15 cellular contexts compared by ENCODE assay signal in genomic region chr22:19995611-19996339, GRCh38. TPM values are rescaled to one million over a fixed set of nuclear protein-coding genes. Genes with fewer than 3 reads are reported as not detected.
DNase-seq lines count a peak whose midpoint lies in the region; ATAC-seq, FAIRE-seq and TF ChIP-seq lines count a peak whose summit lies in the region.
"Had no signal": no experiment of that assay in that cellular context is flagged by ENCODE, and none has a peak within 500 bp of the region (broad histone marks: within the 10 kb centered on the region; RNA-seq: fewer than 3 reads in every experiment).

No MANE protein-coding gene starts in this region.

- H4K20me1 ChIP-seq in mammary epithelial cell (ENCODE audit: insufficient read depth, low read length): no peaks in the 10 kb centered on the region

- H3K27me3 ChIP-seq in breast epithelium: no peaks in the 10 kb centered on the region
- H3K27me3 ChIP-seq in mammary epithelial cell (ENCODE audit: insufficient read depth, low read length): no peaks in the 10 kb centered on the region
- H3K27me3 ChIP-seq in small intestine (ENCODE audit: control insufficient read depth in 2 of 2, insufficient read depth in 2 of 2, low read length in 2 of 2): no peaks in the 10 kb centered on the region
- H3K27me3 ChIP-seq: colonic mucosa had no signal

- WGBS in mammary epithelial cell (ENCODE audit: low coverage, missing lambda C conversion rate): 46% methylated on average over 12 of the region's 18 CpGs
- 67 to 71% (median 69%) methylated on average over 18 of the region's 18 CpGs for WGBS in small intestine, 3 donors

- TF ChIP-seq CTCF in breast epithelium (IDR thresholded peaks at IDR 0.05): no peak
- no peak for TF ChIP-seq CTCF in mammary epithelial cell (conservative IDR thresholded peaks at IDR 0.05 in 1 of 2, IDR thresholded peaks at IDR 0.05 in 1 of 2; ENCODE audit: extremely low read depth in 1 of 2, insufficient read depth in 1 of 2, low read depth in 1 of 2, low read length in 2 of 2)
- no peak for TF ChIP-seq CTCF in fibroblast of villous mesenchyme (IDR thresholded peaks at IDR 0.05; ENCODE audit: insufficient read depth, low read depth, low read length)
- TF ChIP-seq CTCF in osteocyte (IDR thresholded peaks at IDR 0.05): no peak

- no peaks in the 10 kb centered on the region for H3K36me3 ChIP-seq in breast epithelium
- H3K36me3 ChIP-seq in mammary epithelial cell (ENCODE audit: insufficient read depth, low read length): no peaks in the 10 kb centered on the region
- H3K36me3 ChIP-seq in small intestine (ENCODE audit: control insufficient read depth in 2 of 2, insufficient read depth in 2 of 2, low read length in 2 of 2): no peaks in the 10 kb centered on the region
- H3K36me3 ChIP-seq: colonic mucosa had no signal

- H3K4me3 ChIP-seq in breast epithelium (peak overlapping the region in 1 of 3 donors; percentile 28), mammary epithelial cell (replicated peaks in 1 of 3; ENCODE audit: insufficient read depth in 1 of 3, low read depth in 2 of 3, low read length in 3 of 3) (no peak overlapping the region), fibroblast of villous mesenchyme (ENCODE audit: low read depth, low read length) (no peak overlapping the region), small intestine (ENCODE audit: low read depth in 1 of 2, low read length in 2 of 2) (no peak overlapping the region)
- H3K4me3 ChIP-seq: colonic mucosa had no signal

- intact Hi-C loops in breast epithelium (cut with DNase I; ENCODE audit: low total_unique reads): no loop called here
- intact Hi-C loops in mammary epithelial cell (cut with micrococcal nuclease): no loop called here

- DNase-seq in breast epithelium (ENCODE audit: low spot score in 2 of 2) (peak in 1 of 2 donors; percentile 59), mammary epithelial cell (no peak), fibroblast of villous mesenchyme (ENCODE audit: low read depth) (peak; percentile 34), osteocyte (ENCODE audit: extremely low spot score, unreplicated experiment) (no peak), SKM-1 (lab: John Stamatoyannopoulos, UW; ENCODE audit: unreplicated experiment) (no peak), small intestine (no peak)
- no peak for DNase-seq in activated CD4-positive, alpha-beta T cell treated with anti-CD3 and anti-CD28 coated beads, Interleukin-2, amount 50 U/mL, for 48 hours
- DNase-seq: activated T-cell treated with anti-CD3 and anti-CD28 coated beads, Interleukin-2, amount 50 U/mL, for 1 hour; colonic mucosa; HCEC 1CT; NCI-H2081 treated with DMSO at 0.1 percent for 48 hours; stimulated activated CD4-positive, alpha-beta T cell treated with anti-CD3 and anti-CD28 coated beads, Interleukin-1b, Interleukin-23, amount 100 ng/mL, for 48 hours; T-helper 17 cell had no signal

- dilution Hi-C loops in mammary epithelial cell (cut with HindIII; ENCODE audit: low sequenced_read_pairs): no loop called here

- no peak for FAIRE-seq in small intestine (lab: Jason Lieb, UNC)

- H3K9me3 ChIP-seq in breast epithelium (no peaks in the 10 kb centered on the region), mammary epithelial cell (replicated peaks; ENCODE audit: insufficient read depth, low read length) (no peaks in the 10 kb centered on the region), small intestine (ENCODE audit: control insufficient read depth, low read depth) (no peaks in the 10 kb centered on the region)
- H3K9me3 ChIP-seq: colonic mucosa had no signal

- no peak overlapping the region for H3K4me2 ChIP-seq in mammary epithelial cell (ENCODE audit: insufficient read depth, low read depth, low read length)

- H3K4me1 ChIP-seq in breast epithelium (peaks cover 0 to 5% of the 10 kb centered on the region in 2 donors), mammary epithelial cell (ENCODE audit: insufficient read depth, low read length) (no peaks in the 10 kb centered on the region), small intestine (ENCODE audit: control insufficient read depth in 2 of 2, insufficient read depth in 1 of 2, low read depth in 1 of 2, low read length in 1 of 2) (no peaks in the 10 kb centered on the region)
- H3K4me1 ChIP-seq: colonic mucosa had no signal

- H3K27me3 Mint-ChIP-seq in osteocyte (ENCODE audit: unreplicated experiment): no peaks in the 10 kb centered on the region
- H3K27me3 Mint-ChIP-seq: T-helper 17 cell had no signal

- peak overlapping the region; percentile 7 for H3K27ac Mint-ChIP-seq in osteocyte (ENCODE audit: unreplicated experiment)
- H3K27ac Mint-ChIP-seq: T-helper 17 cell had no signal

- H3K4me3 Mint-ChIP-seq in osteocyte (ENCODE audit: unreplicated experiment): no peak overlapping the region
- H3K4me3 Mint-ChIP-seq: T-helper 17 cell had no signal

- no peaks in the 10 kb centered on the region for H3K36me3 Mint-ChIP-seq in osteocyte (ENCODE audit: unreplicated experiment)

- H2AFZ ChIP-seq in mammary epithelial cell (ENCODE audit: low read depth, low read length): no peak overlapping the region

- TF ChIP-seq POLR2A in breast epithelium (IDR thresholded peaks at IDR 0.05): no peak

- peaks cover 55% of the 10 kb centered on the region for H3K4me1 Mint-ChIP-seq in osteocyte (ENCODE audit: unreplicated experiment)

- H3K9ac ChIP-seq in mammary epithelial cell (ENCODE audit: insufficient read depth, low read length): no peak overlapping the region

- ATAC-seq in HG03159 (IDR thresholded peaks at IDR 0.05; ENCODE audit: unreplicated experiment): no peak
- ATAC-seq: T-helper 17 cell had no signal

- CTCF ChIA-PET in mammary epithelial cell (lab: Charles Lee; ENCODE audit: low non-redundant PET): no interaction called here

- H3K27ac ChIP-seq in breast epithelium: peak overlapping the region; percentile 43 to 91
- no peak overlapping the region for H3K27ac ChIP-seq in mammary epithelial cell (ENCODE audit: insufficient read depth, low read depth, low read length)
- no peak overlapping the region for H3K27ac ChIP-seq in small intestine (ENCODE audit: low read depth in 1 of 2, low read length in 1 of 2)
- H3K27ac ChIP-seq: 22Rv1, colonic mucosa had no signal

- no peaks in the 10 kb centered on the region for H3K9me3 Mint-ChIP-seq in osteocyte (ENCODE audit: unreplicated experiment)

- H3K79me2 ChIP-seq in mammary epithelial cell (ENCODE audit: insufficient read depth, low read length): no peaks in the 10 kb centered on the region

- no TSS peak for BruUV-seq in mammary epithelial cell (replicated peaks; lab: Mats Ljungman, UMichigan)

- in situ Hi-C loops in mammary epithelial cell (cut with MboI; ENCODE audit: low sequenced_read_pairs in 2 of 2): no loop called here

RNA-seq across cellular contexts. Expression of gene ARVCF, which starts 20.8 kb away (rescaled TPM):
- total RNA-seq in breast epithelium (10 to 100 TPM; 13.0 to 51.2 (median 44.2) TPM), mammary epithelial cell (10 to 100 TPM; 16.4 to 34.3 TPM), fibroblast of villous mesenchyme (6.0 and 8.4 TPM in 2 replicates), osteocyte (26.5 and 29.3 TPM in 2 replicates)
- polyA plus RNA-seq in mammary epithelial cell (6.0 TPM), small intestine (10 to 100 TPM in 1 of 3 donors, 1 to 10 TPM in 2; 2.2 to 11.7 (median 2.9) TPM)
- polyA minus RNA-seq in mammary epithelial cell: 2.3 TPM

RNA-seq across cellular contexts. Expression of gene TANGO2, which starts 25.1 kb away (rescaled TPM):
- total RNA-seq in breast epithelium (10 to 100 TPM; 25.9 to 55.4 (median 33.4) TPM), mammary epithelial cell (10 to 100 TPM; 22.5 to 45.7 TPM), fibroblast of villous mesenchyme (30.2 and 32.5 TPM in 2 replicates), osteocyte (24.9 and 28.1 TPM in 2 replicates)
- polyA plus RNA-seq in mammary epithelial cell (39.1 TPM), small intestine (10 to 100 TPM; 19.0 to 23.3 (median 22.7) TPM)
- 47.0 TPM for polyA minus RNA-seq in mammary epithelial cell

RNA-seq across cellular contexts. Expression of gene TXNRD2, which starts 54.2 kb away (rescaled TPM):
- 10 to 100 TPM; 13.8 to 22.8 (median 20.6) TPM for total RNA-seq in breast epithelium
- total RNA-seq in mammary epithelial cell: 10 to 100 TPM; 13.2 to 22.1 TPM
- polyA plus RNA-seq in mammary epithelial cell: 21.2 TPM
- polyA minus RNA-seq in mammary epithelial cell: 13.9 TPM
- 34.8 and 39.3 TPM in 2 replicates for total RNA-seq in fibroblast of villous mesenchyme
- 12.6 and 13.1 TPM in 2 replicates for total RNA-seq in osteocyte
- 10 to 100 TPM; 16.8 to 43.8 (median 37.8) TPM for polyA plus RNA-seq in small intestine

RNA-seq across cellular contexts. Expression of gene COMT, which starts 54.2 kb away (rescaled TPM):
- total RNA-seq in breast epithelium: 100 to 1,000 TPM; 136 to 198 (median 196) TPM
- 100 to 1,000 TPM; 180 to 193 TPM for total RNA-seq in mammary epithelial cell
- 362 TPM for polyA plus RNA-seq in mammary epithelial cell
- polyA minus RNA-seq in mammary epithelial cell: 84.3 TPM
- total RNA-seq in fibroblast of villous mesenchyme: 173 and 236 TPM in 2 replicates
- 92.1 and 94.1 TPM in 2 replicates for total RNA-seq in osteocyte
- 100 to 1,000 TPM in 2 of 3 donors, 10 to 100 TPM in 1; 57.8 to 151 (median 119) TPM for polyA plus RNA-seq in small intestine

Comparison
In these comparisons a context has a peak if more than half of its experiments do, and no peak if none do; other contexts are left out.
1. H3K27ac ChIP-seq: peak in breast epithelium (2 of 2); none in mammary epithelial cell (single experiment) and small intestine (0 of 2).